Comparison of ENCODE assay signal across 12 cellular contexts in genomic region chr11:122758974-122759373, GRCh38.
DNase-seq lines count a peak whose midpoint lies in the region; ATAC-seq and TF ChIP-seq lines count a peak whose summit lies in the region.
"Had no signal": no experiment of that assay in that cellular context is flagged by ENCODE, and none has a peak within 500 bp of the region (broad histone marks: within the 10 kb centered on the region; RNA-seq: fewer than 3 reads in every experiment).

No MANE protein-coding gene starts in this region.

- H3K4me2 ChIP-seq in mammary epithelial cell (ENCODE audit: insufficient read depth, low read depth, low read length) = peak overlapping the region; percentile 20

- H3K27ac ChIP-seq in mammary epithelial cell (ENCODE audit: insufficient read depth, low read depth, low read length) = peak overlapping the region; percentile 55
- H3K27ac ChIP-seq: heart right ventricle had no signal

- H3K9me3 Mint-ChIP-seq in activated naive CD4-positive, alpha-beta T cell treated with anti-CD3 and anti-CD28 coated beads for 36 hours = no peaks in the 10 kb centered on the region
- no peaks in the 10 kb centered on the region for H3K9me3 Mint-ChIP-seq in stimulated activated naive CD8-positive, alpha-beta T cell treated with anti-CD3 and anti-CD28 coated beads, Interleukin-15, amount 100 ng/mL, for 72 hours

- no peaks in the 10 kb centered on the region for H3K36me3 Mint-ChIP-seq in activated naive CD4-positive, alpha-beta T cell treated with anti-CD3 and anti-CD28 coated beads for 36 hours (ENCODE audit: low read depth)

- H3K79me2 ChIP-seq in mammary epithelial cell (ENCODE audit: insufficient read depth, low read length) = peaks cover 87% of the 10 kb centered on the region

- H3K27me3 Mint-ChIP-seq in activated naive CD4-positive, alpha-beta T cell treated with anti-CD3 and anti-CD28 coated beads for 36 hours (ENCODE audit: low read depth) = peaks cover 2% of the 10 kb centered on the region
- H3K27me3 Mint-ChIP-seq in stimulated activated naive CD8-positive, alpha-beta T cell treated with anti-CD3 and anti-CD28 coated beads, Interleukin-15, amount 100 ng/mL, for 72 hours = no peaks in the 10 kb centered on the region

- H4K20me1 ChIP-seq in mammary epithelial cell (ENCODE audit: insufficient read depth, low read length) = no peaks in the 10 kb centered on the region

- intact Hi-C loops in activated naive CD4-positive, alpha-beta T cell treated with anti-CD3 and anti-CD28 coated beads for 36 hours (cut with micrococcal nuclease) = no loop called here
- intact Hi-C loops in mammary epithelial cell (cut with micrococcal nuclease) = no loop called here

- BruUV-seq in mammary epithelial cell (replicated peaks; lab: Mats Ljungman, UMichigan) = no TSS peak

- dilution Hi-C loops in mammary epithelial cell (cut with HindIII; ENCODE audit: low sequenced_read_pairs) = loop anchor here (5.0 kb wide), 2 partner anchors 42 to 92 kb away; no protein-coding TSS in a partner anchor

- TF ChIP-seq CTCF in mammary epithelial cell (conservative IDR thresholded peaks at IDR 0.05 in 1 of 2, IDR thresholded peaks at IDR 0.05 in 1 of 2; ENCODE audit: extremely low read depth in 1 of 2, insufficient read depth in 1 of 2, low read depth in 1 of 2, low read length in 2 of 2) = no peak

- H3K9ac ChIP-seq in mammary epithelial cell (ENCODE audit: insufficient read depth, low read length) = no peak overlapping the region

- peak; percentile 36 for DNase-seq in activated naive CD4-positive, alpha-beta T cell treated with anti-CD3 and anti-CD28 coated beads for 36 hours
- DNase-seq in activated naive CD4-positive, alpha-beta T cell treated with Interleukin-2 at 50 U/mL for 16 hours = no peak
- peak; percentile 6 for DNase-seq in NCI-H2196 treated with DMSO at 0.1 percent for 48 hours (lab: John Stamatoyannopoulos, UW; ENCODE audit: unreplicated experiment)
- DNase-seq in mammary epithelial cell = peak; percentile 76
- DNase-seq in stimulated activated naive CD8-positive, alpha-beta T cell treated with anti-CD3 and anti-CD28 coated beads, Interleukin-15, amount 100 ng/mL, for 72 hours = peak in 1 of 2 donors; percentile 23
- no peak for DNase-seq in HuH-7 (ENCODE audit: low spot score)
- DNase-seq in anterior cingulate cortex (lab: John Stamatoyannopoulos, UW) = no peak
- DNase-seq: activated CD8-positive, alpha-beta memory T cell treated with anti-CD3 and anti-CD28 coated beads for 24 hours; effector memory CD4-positive, alpha-beta T cell; heart right ventricle; NCI-H1105 treated with DMSO at 0.1 percent for 48 hours had no signal

- in situ Hi-C loops in mammary epithelial cell (cut with MboI; ENCODE audit: low sequenced_read_pairs in 2 of 2) = no loop called here

- H3K4me3 ChIP-seq in mammary epithelial cell (replicated peaks in 1 of 3; ENCODE audit: insufficient read depth in 1 of 3, low read depth in 2 of 3, low read length in 3 of 3) = no peak overlapping the region
- H3K4me3 ChIP-seq: heart right ventricle had no signal

- WGBS in mammary epithelial cell (ENCODE audit: low coverage, missing lambda C conversion rate) = 7% methylated on average over 5 of the region's 5 CpGs

- H3K27me3 ChIP-seq in mammary epithelial cell (ENCODE audit: insufficient read depth, low read length) = no peaks in the 10 kb centered on the region

- H3K9me3 ChIP-seq in mammary epithelial cell (replicated peaks; ENCODE audit: insufficient read depth, low read length) = no peaks in the 10 kb centered on the region
- H3K9me3 ChIP-seq: heart right ventricle had no signal

- H3K4me1 Mint-ChIP-seq in activated naive CD4-positive, alpha-beta T cell treated with anti-CD3 and anti-CD28 coated beads for 36 hours (ENCODE audit: low read depth) = peaks cover 29% of the 10 kb centered on the region
- H3K4me1 Mint-ChIP-seq in stimulated activated naive CD8-positive, alpha-beta T cell treated with anti-CD3 and anti-CD28 coated beads, Interleukin-15, amount 100 ng/mL, for 72 hours = peaks cover 68% of the 10 kb centered on the region

- H2AFZ ChIP-seq in mammary epithelial cell (ENCODE audit: low read depth, low read length) = peak overlapping the region; percentile 46

- peaks cover 17% of the 10 kb centered on the region for H3K4me1 ChIP-seq in mammary epithelial cell (ENCODE audit: insufficient read depth, low read length)

- H3K4me3 Mint-ChIP-seq in activated naive CD4-positive, alpha-beta T cell treated with anti-CD3 and anti-CD28 coated beads for 36 hours = no peak overlapping the region
- no peak overlapping the region for H3K4me3 Mint-ChIP-seq in stimulated activated naive CD8-positive, alpha-beta T cell treated with anti-CD3 and anti-CD28 coated beads, Interleukin-15, amount 100 ng/mL, for 72 hours

- CTCF ChIA-PET in activated naive CD4-positive, alpha-beta T cell treated with anti-CD3 and anti-CD28 coated beads for 36 hours (lab: Charles Lee) = interaction anchor here (0.7 to 2.5 kb wide), 10 partner anchors 11 to 180 kb away, joined by 3 to 13 read pairs (median 4); no protein-coding TSS in a partner anchor
- CTCF ChIA-PET in mammary epithelial cell (lab: Charles Lee; ENCODE audit: low non-redundant PET) = no interaction called here

- no peak overlapping the region for H3K27ac Mint-ChIP-seq in activated naive CD4-positive, alpha-beta T cell treated with anti-CD3 and anti-CD28 coated beads for 36 hours
- peak overlapping the region in 1 of 2 donors; percentile 36 for H3K27ac Mint-ChIP-seq in stimulated activated naive CD8-positive, alpha-beta T cell treated with anti-CD3 and anti-CD28 coated beads, Interleukin-15, amount 100 ng/mL, for 72 hours

- ATAC-seq in stimulated activated naive CD8-positive, alpha-beta T cell treated with anti-CD3 and anti-CD28 coated beads, Interleukin-15, amount 100 ng/mL, for 72 hours = peak; percentile 71
- ATAC-seq in HG03175 (IDR thresholded peaks at IDR 0.05; ENCODE audit: unreplicated experiment) = no peak

- no peaks in the 10 kb centered on the region for H3K36me3 ChIP-seq in mammary epithelial cell (ENCODE audit: insufficient read depth, low read length)
- H3K36me3 ChIP-seq: heart right ventricle had no signal

Comparison
In these comparisons a context has a peak if more than half of its experiments do, and no peak if none do; other contexts are left out.
1. DNase-seq: peak in activated naive CD4-positive, alpha-beta T cell treated with anti-CD3 and anti-CD28 coated beads for 36 hours (single experiment), NCI-H2196 treated with DMSO at 0.1 percent for 48 hours (single experiment) and mammary epithelial cell (single experiment); none in activated naive CD4-positive, alpha-beta T cell treated with Interleukin-2 at 50 U/mL for 16 hours (single experiment), HuH-7 (single experiment) and anterior cingulate cortex (0 of 58).